ENCODE assay signal across 1 cellular context in the genomic region with DNA sequence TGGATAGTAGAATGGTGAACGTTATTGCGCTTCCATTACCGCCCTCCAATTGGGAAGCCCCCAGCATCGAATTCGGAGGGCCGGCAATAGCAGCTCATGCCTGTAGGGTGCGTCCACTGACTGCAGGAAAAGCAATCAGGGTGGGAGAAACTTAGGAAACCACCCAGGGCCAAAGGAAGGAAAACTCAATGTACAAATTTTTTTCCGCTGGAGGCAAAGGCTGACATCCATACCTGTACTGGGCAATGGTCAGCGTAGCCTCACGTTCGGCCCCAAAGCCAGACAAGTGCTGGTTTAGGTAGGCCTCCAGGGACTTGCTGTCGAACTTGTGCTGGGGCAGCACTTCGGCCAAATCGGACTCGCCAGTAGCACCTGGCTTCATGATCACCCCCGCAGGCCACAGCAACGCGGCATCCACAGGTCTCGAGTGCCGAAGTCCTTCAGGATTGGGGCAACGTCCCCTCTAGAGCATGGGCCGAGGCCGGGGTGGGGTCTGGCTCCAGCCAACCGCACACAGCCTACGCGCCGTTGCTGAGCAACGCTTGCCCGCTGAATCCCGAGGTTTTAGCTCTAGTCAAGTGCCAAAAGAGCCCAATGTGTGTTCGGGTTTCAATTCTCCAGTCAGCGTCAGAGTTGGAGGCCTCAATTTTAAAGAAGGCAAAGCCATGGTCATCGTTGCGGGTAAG.
TF ChIP-seq lines count a peak whose summit lies in the region.

A gene with protein sequence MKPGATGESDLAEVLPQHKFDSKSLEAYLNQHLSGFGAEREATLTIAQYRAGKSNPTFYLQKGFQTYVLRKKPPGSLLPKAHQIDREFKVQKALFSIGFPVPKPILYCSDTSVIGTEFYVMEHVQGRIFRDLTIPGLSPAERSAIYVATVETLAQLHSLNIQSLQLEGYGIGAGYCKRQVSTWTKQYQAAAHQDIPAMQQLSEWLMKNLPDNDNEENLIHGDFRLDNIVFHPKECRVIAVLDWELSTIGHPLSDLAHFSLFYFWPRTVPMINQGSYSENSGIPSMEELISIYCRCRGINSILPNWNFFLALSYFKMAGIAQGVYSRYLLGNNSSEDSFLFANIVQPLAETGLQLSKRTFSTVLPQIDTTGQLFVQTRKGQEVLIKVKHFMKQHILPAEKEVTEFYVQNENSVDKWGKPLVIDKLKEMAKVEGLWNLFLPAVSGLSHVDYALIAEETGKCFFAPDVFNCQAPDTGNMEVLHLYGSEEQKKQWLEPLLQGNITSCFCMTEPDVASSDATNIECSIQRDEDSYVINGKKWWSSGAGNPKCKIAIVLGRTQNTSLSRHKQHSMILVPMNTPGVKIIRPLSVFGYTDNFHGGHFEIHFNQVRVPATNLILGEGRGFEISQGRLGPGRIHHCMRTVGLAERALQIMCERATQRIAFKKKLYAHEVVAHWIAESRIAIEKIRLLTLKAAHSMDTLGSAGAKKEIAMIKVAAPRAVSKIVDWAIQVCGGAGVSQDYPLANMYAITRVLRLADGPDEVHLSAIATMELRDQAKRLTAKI (minus strand): TSS at position 440 of the 686 bp plus-strand sequence. CDS start 58 bp downstream, at position 382.

TF ChIP-seq in K562, 482 proteins besides CTCF, POLR2A, EP300 and RAD21 (continued from another document):
- TF ChIP-seq HCFC1 (IDR thresholded peaks at IDR 0.05; ENCODE audit: low read depth, low read length) (no peak), SP1 (CRISPR knock-in tag; IDR thresholded peaks at IDR 0.05) (0 out of 2 replicates have a peak, but pooled peaks have one; percentile 21), TARDBP (IDR thresholded peaks at IDR 0.05) (no peak), TRIM24 (IDR thresholded peaks at IDR 0.05) (no peak), MTA3 (IDR thresholded peaks at IDR 0.05; ENCODE audit: borderline replicate concordance) (no peak), FOXK1 (CRISPR knock-in tag; IDR thresholded peaks at IDR 0.05; ENCODE audit: borderline replicate concordance) (no peak)
- TF ChIP-seq, protein P1, sequence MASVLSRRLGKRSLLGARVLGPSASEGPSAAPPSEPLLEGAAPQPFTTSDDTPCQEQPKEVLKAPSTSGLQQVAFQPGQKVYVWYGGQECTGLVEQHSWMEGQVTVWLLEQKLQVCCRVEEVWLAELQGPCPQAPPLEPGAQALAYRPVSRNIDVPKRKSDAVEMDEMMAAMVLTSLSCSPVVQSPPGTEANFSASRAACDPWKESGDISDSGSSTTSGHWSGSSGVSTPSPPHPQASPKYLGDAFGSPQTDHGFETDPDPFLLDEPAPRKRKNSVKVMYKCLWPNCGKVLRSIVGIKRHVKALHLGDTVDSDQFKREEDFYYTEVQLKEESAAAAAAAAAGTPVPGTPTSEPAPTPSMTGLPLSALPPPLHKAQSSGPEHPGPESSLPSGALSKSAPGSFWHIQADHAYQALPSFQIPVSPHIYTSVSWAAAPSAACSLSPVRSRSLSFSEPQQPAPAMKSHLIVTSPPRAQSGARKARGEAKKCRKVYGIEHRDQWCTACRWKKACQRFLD (CRISPR knock-in tag; IDR thresholded peaks at IDR 0.05), result 0 out of 2 replicates have a peak, but pooled peaks have one; percentile 40
TF ChIP-seq in K562: peak in this region for 13.
